In the genomic region with DNA sequence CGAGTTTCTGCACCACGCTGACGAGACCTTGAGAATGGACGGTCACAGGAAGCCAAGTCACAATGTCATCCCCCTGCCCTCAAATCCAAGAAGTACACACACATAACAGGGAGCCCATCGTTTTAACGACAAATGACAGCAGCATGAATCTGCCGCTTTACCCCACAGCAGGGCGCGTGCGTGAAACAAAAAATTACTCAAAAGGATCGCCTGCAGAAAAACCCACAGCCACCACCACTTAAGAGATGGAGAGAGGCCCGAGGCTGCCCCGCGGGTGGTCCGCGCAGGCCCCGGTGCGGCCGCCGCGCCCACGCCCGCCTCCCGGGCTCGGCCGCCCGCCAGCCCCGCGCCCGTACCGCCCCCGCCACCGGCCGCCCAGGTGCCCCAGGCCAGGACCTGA, we compare ENCODE assay signal across 11 cellular contexts. TPM values are rescaled to one million over a fixed set of nuclear protein-coding genes. Genes with fewer than 3 reads are reported as not detected.
DNase-seq lines count a peak whose midpoint lies in the region; ATAC-seq and TF ChIP-seq lines count a peak whose summit lies in the region.
"Not testable (repeated sequence)": the region's sequence is repeated elsewhere in the genome, so short reads cannot be mapped to it uniquely, and the experiment has no call there.
"Had no signal": no experiment of that assay in that cellular context is flagged by ENCODE, and none has a peak within 500 bp of the region (broad histone marks: within the 10 kb centered on the region; RNA-seq: fewer than 3 reads in every experiment).

No MANE protein-coding gene starts in this region.

- POLR2A ChIA-PET in CD8-positive, alpha-beta memory T cell (lab: Charles Lee); activated B cell treated with CpG ODN at 0.5 μM for 24 hours (lab: Charles Lee): not testable (repeated sequence)

- ATAC-seq in activated B cell treated with CpG ODN at 0.5 μM for 24 hours (ENCODE audit: low read depth): not testable (repeated sequence)

- not testable (repeated sequence) for H3K36me3 ChIP-seq in CD8-positive, alpha-beta memory T cell (ENCODE audit: insufficient read depth, low read length); kidney epithelial cell (ENCODE audit: control insufficient read depth, insufficient read depth, low read length); prostate gland; thymus (ENCODE audit: control insufficient read depth, insufficient read depth)
- H3K36me3 ChIP-seq in Karpas-422 (ENCODE audit: insufficient read depth, low read length): peaks cover 13% of the 10 kb centered on the region; the same call in 1 of the 2 replicates

- not testable (repeated sequence) for H3K27me3 ChIP-seq in CD8-positive, alpha-beta memory T cell (ENCODE audit: insufficient read depth, low read length, poor library complexity, severe bottlenecking); Karpas-422 (ENCODE audit: low read length); kidney epithelial cell (ENCODE audit: control insufficient read depth, insufficient read depth, low read length); prostate gland (replicated peaks; ENCODE audit: insufficient read depth); thymus (ENCODE audit: control insufficient read depth, insufficient read depth)

- not testable (repeated sequence) for H4K20me1 ChIP-seq in Karpas-422 (ENCODE audit: insufficient read depth, low read depth, low read length)

- TF ChIP-seq POLR2A in prostate gland (IDR thresholded peaks at IDR 0.05): not testable (repeated sequence)

- H3K27ac ChIP-seq in CD8-positive, alpha-beta memory T cell (ENCODE audit: low read depth, low read length); Karpas-422 (ENCODE audit: low read length); prostate gland; thymus (ENCODE audit: low read depth): not testable (repeated sequence)

- H3K79me2 ChIP-seq in Karpas-422 (ENCODE audit: low read length): peaks cover 22% of the 10 kb centered on the region

- peak overlapping the region; percentile 92 to 100 (median 97) for H3K4me3 Mint-ChIP-seq in CD8-positive, alpha-beta memory T cell
- H3K4me3 Mint-ChIP-seq in activated B cell treated with CpG ODN at 0.5 μM for 24 hours (peak overlapping the region; percentile 99), endothelial cell (ENCODE audit: unreplicated experiment) (peak overlapping the region; percentile 99)
- peak overlapping the region; percentile 96 for H3K4me3 Mint-ChIP-seq in activated naive CD8-positive, alpha-beta T cell

- peaks cover 0 to 13% (median 10%) of the 10 kb centered on the region in 3 donors for H3K4me1 Mint-ChIP-seq in CD8-positive, alpha-beta memory T cell
- not testable (repeated sequence) for H3K4me1 Mint-ChIP-seq in activated B cell treated with CpG ODN at 0.5 μM for 24 hours; endothelial cell (ENCODE audit: unreplicated experiment)
- peaks cover 11% of the 10 kb centered on the region for H3K4me1 Mint-ChIP-seq in activated naive CD8-positive, alpha-beta T cell (ENCODE audit: low read depth)

- CTCF ChIA-PET in CD8-positive, alpha-beta memory T cell (lab: Charles Lee); activated B cell treated with CpG ODN at 0.5 μM for 24 hours (lab: Charles Lee): not testable (repeated sequence)

- not testable (repeated sequence) for H3K27me3 Mint-ChIP-seq in CD8-positive, alpha-beta memory T cell; activated B cell treated with CpG ODN at 0.5 μM for 24 hours; activated naive CD8-positive, alpha-beta T cell; endothelial cell (ENCODE audit: unreplicated experiment)

- not testable (repeated sequence) for H3K4me1 ChIP-seq in CD8-positive, alpha-beta memory T cell (ENCODE audit: insufficient read depth, low read length); Karpas-422 (ENCODE audit: low read length); prostate gland (replicated peaks); thymus (ENCODE audit: control insufficient read depth, insufficient read depth, low read length)

- H3K4me3 ChIP-seq in CD8-positive, alpha-beta memory T cell (ENCODE audit: low read length): not testable (repeated sequence)
- peak overlapping the region; percentile 49; the same call in 1 of the 2 replicates for H3K4me3 ChIP-seq in Karpas-422 (ENCODE audit: low read length)
- H3K4me3 ChIP-seq in kidney epithelial cell (ENCODE audit: low read depth, low read length): peak overlapping the region; percentile 35
- peak overlapping the region; percentile 19 to 21 for H3K4me3 ChIP-seq in prostate gland
- H3K4me3 ChIP-seq in thymus (ENCODE audit: low read length): peak overlapping the region; percentile 34

- TF ChIP-seq CTCF in activated B cell treated with CpG ODN at 0.5 μM for 24 hours (IDR thresholded peaks at IDR 0.05); endothelial cell (IDR thresholded peaks at IDR 0.05; ENCODE audit: unreplicated experiment); kidney epithelial cell (IDR thresholded peaks at IDR 0.05; ENCODE audit: insufficient read depth, low read length, poor library complexity, severe bottlenecking); prostate gland (IDR thresholded peaks at IDR 0.05): not testable (repeated sequence)

- not testable (repeated sequence) for H3K9me3 ChIP-seq in CD8-positive, alpha-beta memory T cell (ENCODE audit: low read length); Karpas-422 (ENCODE audit: low read length); prostate gland; thymus (ENCODE audit: control insufficient read depth)

- H3K9ac ChIP-seq in Karpas-422 (ENCODE audit: low read length): peak overlapping the region; percentile 49; the same call in 1 of the 2 replicates

- peak overlapping the region; percentile 47 for H3K4me2 ChIP-seq in Karpas-422 (ENCODE audit: low read depth, low read length, poor library complexity, severe bottlenecking)

- H3K9me2 ChIP-seq in Karpas-422 (replicated peaks; ENCODE audit: insufficient read depth, low read length): not testable (repeated sequence)

- H2AFZ ChIP-seq in Karpas-422 (ENCODE audit: low read length): not testable (repeated sequence)

- peak in 2 of 5 donors; percentile 11 to 18 for DNase-seq in CD8-positive, alpha-beta memory T cell
- DNase-seq in Karpas-422; endothelial cell (ENCODE audit: low spot score); kidney epithelial cell (ENCODE audit: low read depth); prostate gland (ENCODE audit: low spot score): not testable (repeated sequence)
- DNase-seq in activated B cell treated with CpG ODN at 0.5 μM for 24 hours: peak; percentile 23

- H3K36me3 Mint-ChIP-seq in CD8-positive, alpha-beta memory T cell; activated B cell treated with CpG ODN at 0.5 μM for 24 hours (ENCODE audit: low read depth); activated naive CD8-positive, alpha-beta T cell; endothelial cell (ENCODE audit: low read depth, unreplicated experiment): not testable (repeated sequence)

- intact Hi-C loops in activated B cell treated with CpG ODN at 0.5 μM for 24 hours (cut with micrococcal nuclease); prostate gland (cut with DNase I): not testable (repeated sequence)

- H3K27ac Mint-ChIP-seq in CD8-positive, alpha-beta memory T cell: peak overlapping the region in 7 of 8 donors; percentile 76 to 97 (median 95)
- H3K27ac Mint-ChIP-seq in activated B cell treated with CpG ODN at 0.5 μM for 24 hours (peak overlapping the region; percentile 93), endothelial cell (ENCODE audit: unreplicated experiment) (peak overlapping the region; percentile 87)
- H3K27ac Mint-ChIP-seq in activated naive CD8-positive, alpha-beta T cell: peak overlapping the region; percentile 88

- H3K9me3 Mint-ChIP-seq in CD8-positive, alpha-beta memory T cell; activated B cell treated with CpG ODN at 0.5 μM for 24 hours; activated naive CD8-positive, alpha-beta T cell (ENCODE audit: low read depth); endothelial cell (ENCODE audit: unreplicated experiment): not testable (repeated sequence)

- WGBS in prostate gland: 0% methylated on average over 11 of the region's 34 CpGs
- WGBS in thymus: under 1% methylated on average over 11 of the region's 34 CpGs

RNA-seq across cellular contexts. Expression of a gene that starts 0.3 kb away (rescaled TPM):
- 10 to 100 TPM; 31.0 to 37.3 TPM for total RNA-seq in CD8-positive, alpha-beta memory T cell
- polyA plus RNA-seq in CD8-positive, alpha-beta memory T cell: 10.1 TPM
- total RNA-seq in Karpas-422 (2014; rRNA removed; shearing (Covaris generic); ENCODE audit: low replicate concordance): 47.4 and 58.7 TPM in 2 replicates
- total RNA-seq in activated B cell treated with CpG ODN at 0.5 μM for 24 hours (45.7 and 49.1 TPM in 2 replicates), endothelial cell (ENCODE audit: unreplicated experiment) (84.6 TPM), kidney epithelial cell (53.4 and 59.0 TPM in 2 replicates), prostate gland (10 to 100 TPM; 65.1 to 69.8 TPM)
- 27.1 TPM for polyA plus RNA-seq in thymus

RNA-seq across cellular contexts. Expression of a gene that starts 36.2 kb away (rescaled TPM):
- not detected for total RNA-seq in CD8-positive, alpha-beta memory T cell
- not detected for polyA plus RNA-seq in CD8-positive, alpha-beta memory T cell
- total RNA-seq in Karpas-422 (2014; rRNA removed; shearing (Covaris generic); ENCODE audit: low replicate concordance): not detected in 2 replicates
- not detected in 2 replicates for total RNA-seq in activated B cell treated with CpG ODN at 0.5 μM for 24 hours
- total RNA-seq in endothelial cell (ENCODE audit: unreplicated experiment): not detected
- not detected in 2 replicates for total RNA-seq in kidney epithelial cell
- total RNA-seq in prostate gland: under 1 TPM in 1 of 2 donors, not detected in 1; 0.62 TPM
- 0.07 TPM for polyA plus RNA-seq in thymus
- total RNA-seq: frontal cortex, left ventricle myocardium superior, renal cortical epithelial cell had no signal

RNA-seq across cellular contexts. Expression of a gene that starts 56.8 kb away (rescaled TPM):
- not detected for total RNA-seq in CD8-positive, alpha-beta memory T cell
- not detected for polyA plus RNA-seq in CD8-positive, alpha-beta memory T cell
- not detected in 2 replicates for total RNA-seq in Karpas-422 (2014; rRNA removed; shearing (Covaris generic); ENCODE audit: low replicate concordance)
- not detected in 2 replicates for total RNA-seq in activated B cell treated with CpG ODN at 0.5 μM for 24 hours
- total RNA-seq in endothelial cell (ENCODE audit: unreplicated experiment): not detected
- total RNA-seq in kidney epithelial cell: not detected in 2 replicates
- not detected for total RNA-seq in prostate gland
- 0.07 TPM for polyA plus RNA-seq in thymus
- total RNA-seq: frontal cortex, left ventricle myocardium superior had no signal
